Comparison of ENCODE assay signal across 1 cellular context in genomic region chr5:14272548-14273205, GRCh38.
TF ChIP-seq lines count a peak whose summit lies in the region.

No MANE protein-coding gene starts in this region.

TF ChIP-seq in HEK293, 187 proteins besides CTCF, POLR2A, EP300 and RAD21 (continued from another document):
- 0 out of 2 replicates have a peak, but pooled peaks have one; percentile 31 for TF ChIP-seq KLF17 (tag by site-specific recombination; IDR thresholded peaks at IDR 0.05)
- TF ChIP-seq ZSCAN5A (tag by site-specific recombination; IDR thresholded peaks at IDR 0.05) = no peak
- no peak for TF ChIP-seq ZNF239 (tag by site-specific recombination; IDR thresholded peaks at IDR 0.05)
- 0 out of 2 replicates have a peak, but pooled peaks have one; percentile 11 for TF ChIP-seq ZNF623 (tag by site-specific recombination; IDR thresholded peaks at IDR 0.05)
- peak; percentile 96 for TF ChIP-seq ZNF629 (tag by site-specific recombination; IDR thresholded peaks at IDR 0.05)
- peak; percentile 53; the same call in 1 of the 2 replicates for TF ChIP-seq WT1 (tag by site-specific recombination; IDR thresholded peaks at IDR 0.05)
- no peak for TF ChIP-seq ZNF830 (tag by site-specific recombination; IDR thresholded peaks at IDR 0.05; ENCODE audit: low read depth)
- TF ChIP-seq ZSCAN30 (tag by site-specific recombination; IDR thresholded peaks at IDR 0.05) = no peak
- TF ChIP-seq ZNF16 (tag by site-specific recombination; IDR thresholded peaks at IDR 0.05; ENCODE audit: low read depth) = no peak
- TF ChIP-seq ZBTB48 (tag by site-specific recombination; IDR thresholded peaks at IDR 0.05) = no peak
- TF ChIP-seq SP3 (tag by site-specific recombination; IDR thresholded peaks at IDR 0.05) = no peak
- TF ChIP-seq SCRT2 (tag by site-specific recombination; IDR thresholded peaks at IDR 0.05) = 0 out of 2 replicates have a peak, but pooled peaks have one; percentile 9
- no peak for TF ChIP-seq ZNF488 (tag by site-specific recombination; IDR thresholded peaks at IDR 0.05)
- TF ChIP-seq, protein P1, sequence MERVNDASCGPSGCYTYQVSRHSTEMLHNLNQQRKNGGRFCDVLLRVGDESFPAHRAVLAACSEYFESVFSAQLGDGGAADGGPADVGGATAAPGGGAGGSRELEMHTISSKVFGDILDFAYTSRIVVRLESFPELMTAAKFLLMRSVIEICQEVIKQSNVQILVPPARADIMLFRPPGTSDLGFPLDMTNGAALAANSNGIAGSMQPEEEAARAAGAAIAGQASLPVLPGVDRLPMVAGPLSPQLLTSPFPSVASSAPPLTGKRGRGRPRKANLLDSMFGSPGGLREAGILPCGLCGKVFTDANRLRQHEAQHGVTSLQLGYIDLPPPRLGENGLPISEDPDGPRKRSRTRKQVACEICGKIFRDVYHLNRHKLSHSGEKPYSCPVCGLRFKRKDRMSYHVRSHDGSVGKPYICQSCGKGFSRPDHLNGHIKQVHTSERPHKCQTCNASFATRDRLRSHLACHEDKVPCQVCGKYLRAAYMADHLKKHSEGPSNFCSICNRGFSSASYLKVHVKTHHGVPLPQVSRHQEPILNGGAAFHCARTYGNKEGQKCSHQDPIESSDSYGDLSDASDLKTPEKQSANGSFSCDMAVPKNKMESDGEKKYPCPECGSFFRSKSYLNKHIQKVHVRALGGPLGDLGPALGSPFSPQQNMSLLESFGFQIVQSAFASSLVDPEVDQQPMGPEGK (tag by site-specific recombination; IDR thresholded peaks at IDR 0.05) = no peak
- no peak for TF ChIP-seq TRIM28 (IDR thresholded peaks at IDR 0.05; ENCODE audit: borderline replicate concordance, low read length)
- TF ChIP-seq SALL2 (tag by site-specific recombination; IDR thresholded peaks at IDR 0.05; ENCODE audit: borderline replicate concordance) = no peak
- no peak for TF ChIP-seq ZNF645 (tag by site-specific recombination; IDR thresholded peaks at IDR 0.05)
- no peak for TF ChIP-seq ZBTB1 (tag by site-specific recombination; IDR thresholded peaks at IDR 0.05)
- no peak for TF ChIP-seq ZNF521 (tag by site-specific recombination; IDR thresholded peaks at IDR 0.05)
- TF ChIP-seq GFI1B (tag by site-specific recombination; IDR thresholded peaks at IDR 0.05) = no peak
- TF ChIP-seq ZNF366 (tag by site-specific recombination; conservative IDR thresholded peaks at IDR 0.05) = peak; percentile 97
- TF ChIP-seq ZFP3 (tag by site-specific recombination; IDR thresholded peaks at IDR 0.05; ENCODE audit: low read depth) = no peak
- no peak for TF ChIP-seq ZNF148 (tag by site-specific recombination; IDR thresholded peaks at IDR 0.05; ENCODE audit: borderline replicate concordance)
- TF ChIP-seq ZNF423 (tag by site-specific recombination; IDR thresholded peaks at IDR 0.05) = no peak
- peak; percentile 95 for TF ChIP-seq ZNF362 (tag by site-specific recombination; IDR thresholded peaks at IDR 0.05)
- peak; percentile 77 for TF ChIP-seq ZNF843 (tag by site-specific recombination; IDR thresholded peaks at IDR 0.05)
- TF ChIP-seq GLIS1 (tag by site-specific recombination; IDR thresholded peaks at IDR 0.05) = peak; percentile 13; the same call in 1 of the 2 replicates
- TF ChIP-seq ZNF266 (tag by site-specific recombination; IDR thresholded peaks at IDR 0.05; ENCODE audit: low read depth) = no peak
- TF ChIP-seq ZNF37A (tag by site-specific recombination; IDR thresholded peaks at IDR 0.05) = peak; percentile 3; the same call in 1 of the 2 replicates
- peak; percentile 17 for TF ChIP-seq ZNF654 (tag by site-specific recombination; IDR thresholded peaks at IDR 0.05; ENCODE audit: low read depth)
- TF ChIP-seq EGR2 (tag by site-specific recombination; IDR thresholded peaks at IDR 0.05; ENCODE audit: low read depth) = no peak
- TF ChIP-seq KLF9 (tag by site-specific recombination; IDR thresholded peaks at IDR 0.05; ENCODE audit: low read depth) = no peak
- TF ChIP-seq ZBTB7A (tag by site-specific recombination; IDR thresholded peaks at IDR 0.05; ENCODE audit: low read depth) = no peak
- TF ChIP-seq ZNF292 (tag by site-specific recombination; IDR thresholded peaks at IDR 0.05; ENCODE audit: borderline replicate concordance, low read depth) = no peak
- TF ChIP-seq ZNF114 (tag by site-specific recombination; IDR thresholded peaks at IDR 0.05) = no peak
- TF ChIP-seq, protein P2, sequence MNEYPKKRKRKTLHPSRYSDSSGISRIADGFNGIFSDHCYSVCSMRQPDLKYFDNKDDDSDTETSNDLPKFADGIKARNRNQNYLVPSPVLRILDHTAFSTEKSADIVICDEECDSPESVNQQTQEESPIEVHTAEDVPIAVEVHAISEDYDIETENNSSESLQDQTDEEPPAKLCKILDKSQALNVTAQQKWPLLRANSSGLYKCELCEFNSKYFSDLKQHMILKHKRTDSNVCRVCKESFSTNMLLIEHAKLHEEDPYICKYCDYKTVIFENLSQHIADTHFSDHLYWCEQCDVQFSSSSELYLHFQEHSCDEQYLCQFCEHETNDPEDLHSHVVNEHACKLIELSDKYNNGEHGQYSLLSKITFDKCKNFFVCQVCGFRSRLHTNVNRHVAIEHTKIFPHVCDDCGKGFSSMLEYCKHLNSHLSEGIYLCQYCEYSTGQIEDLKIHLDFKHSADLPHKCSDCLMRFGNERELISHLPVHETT (tag by site-specific recombination; IDR thresholded peaks at IDR 0.05) = peak; percentile 93
